Comparison of ENCODE assay signal across 13 cellular contexts in the genomic region with DNA sequence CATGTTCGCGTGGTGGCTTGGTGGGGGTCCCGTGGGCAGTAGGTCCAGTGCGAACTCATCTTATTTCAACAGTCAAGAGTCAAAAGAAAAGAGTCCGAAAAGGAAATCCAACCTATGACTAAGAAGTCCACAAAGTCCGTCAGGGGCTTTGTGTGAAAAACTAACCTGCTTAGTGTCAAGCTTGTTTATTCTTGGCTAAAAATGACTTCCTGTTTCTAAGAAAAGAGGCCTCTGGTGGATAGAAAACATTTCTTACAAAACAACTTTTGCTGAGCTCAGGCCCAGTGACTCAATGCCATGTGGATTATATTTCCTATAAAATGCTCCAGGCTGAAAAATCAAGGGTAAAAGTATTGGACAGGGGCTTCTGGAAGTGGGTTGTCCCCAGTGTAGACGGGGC.
DNase-seq lines count a peak whose midpoint lies in the region; ATAC-seq and TF ChIP-seq lines count a peak whose summit lies in the region.
"Had no signal": no experiment of that assay in that cellular context is flagged by ENCODE, and none has a peak within 500 bp of the region (broad histone marks: within the 10 kb centered on the region; RNA-seq: fewer than 3 reads in every experiment).

No MANE protein-coding gene starts in this region.

- H3K4me1 ChIP-seq in upper lobe of right lung, result peaks cover 12% of the 10 kb centered on the region

- ATAC-seq in Right ventricle myocardium superior (ENCODE audit: poor library complexity) (peak; percentile 51), upper lobe of right lung (peak; percentile 45), GM18519 (IDR thresholded peaks at IDR 0.05; ENCODE audit: low FRiP score, unreplicated experiment) (no peak)
- ATAC-seq: SK-N-SH treated with all-trans-retinoic acid at 6 μM for 48 hours had no signal

- intact Hi-C loops in Right ventricle myocardium superior (cut with DNase I), result no loop called here
- intact Hi-C loops in cardiac septum (cut with DNase I), result no loop called here
- intact Hi-C loops in upper lobe of right lung (cut with DNase I), result no loop called here

- DNase-seq in Right ventricle myocardium superior, result no peak
- no peak for DNase-seq in cardiac septum (ENCODE audit: low spot score)
- peak; percentile 72 for DNase-seq in amniotic epithelial cell (ENCODE audit: low read depth)
- peak; percentile 33 for DNase-seq in medulla oblongata (ENCODE audit: extremely low spot score)
- DNase-seq in upper lobe of right lung, result peak; percentile 50
- DNase-seq in DMS153 (lab: John Stamatoyannopoulos, UW), result no peak
- DNase-seq in midbrain (lab: John Stamatoyannopoulos, UW), result no peak
- DNase-seq: activated T-cell treated with anti-CD3 and anti-CD28 coated beads for 4 hours, DMS53, esophagus squamous epithelium, MM.1S had no signal

- no peak overlapping the region for H3K27ac ChIP-seq in upper lobe of right lung

- H3K36me3 ChIP-seq in upper lobe of right lung, result no peaks in the 10 kb centered on the region
- H3K36me3 ChIP-seq: esophagus squamous epithelium had no signal

- no peak for TF ChIP-seq CTCF in upper lobe of right lung (IDR thresholded peaks at IDR 0.05)

- no peaks in the 10 kb centered on the region for H3K27me3 ChIP-seq in upper lobe of right lung
- H3K27me3 ChIP-seq: esophagus squamous epithelium had no signal

- H3K4me3 ChIP-seq in upper lobe of right lung, result no peak overlapping the region
- H3K4me3 ChIP-seq: esophagus squamous epithelium had no signal

- no peaks in the 10 kb centered on the region for H3K9me3 ChIP-seq in upper lobe of right lung
- H3K9me3 ChIP-seq: esophagus squamous epithelium had no signal

Comparison
In these comparisons a context has a peak if more than half of its experiments do, and no peak if none do; other contexts are left out.
1. DNase-seq: peak in amniotic epithelial cell (single experiment), medulla oblongata (single experiment) and upper lobe of right lung (single experiment); none in Right ventricle myocardium superior (single experiment), cardiac septum (single experiment), DMS153 (single experiment) and midbrain (single experiment).